In the genomic region with DNA sequence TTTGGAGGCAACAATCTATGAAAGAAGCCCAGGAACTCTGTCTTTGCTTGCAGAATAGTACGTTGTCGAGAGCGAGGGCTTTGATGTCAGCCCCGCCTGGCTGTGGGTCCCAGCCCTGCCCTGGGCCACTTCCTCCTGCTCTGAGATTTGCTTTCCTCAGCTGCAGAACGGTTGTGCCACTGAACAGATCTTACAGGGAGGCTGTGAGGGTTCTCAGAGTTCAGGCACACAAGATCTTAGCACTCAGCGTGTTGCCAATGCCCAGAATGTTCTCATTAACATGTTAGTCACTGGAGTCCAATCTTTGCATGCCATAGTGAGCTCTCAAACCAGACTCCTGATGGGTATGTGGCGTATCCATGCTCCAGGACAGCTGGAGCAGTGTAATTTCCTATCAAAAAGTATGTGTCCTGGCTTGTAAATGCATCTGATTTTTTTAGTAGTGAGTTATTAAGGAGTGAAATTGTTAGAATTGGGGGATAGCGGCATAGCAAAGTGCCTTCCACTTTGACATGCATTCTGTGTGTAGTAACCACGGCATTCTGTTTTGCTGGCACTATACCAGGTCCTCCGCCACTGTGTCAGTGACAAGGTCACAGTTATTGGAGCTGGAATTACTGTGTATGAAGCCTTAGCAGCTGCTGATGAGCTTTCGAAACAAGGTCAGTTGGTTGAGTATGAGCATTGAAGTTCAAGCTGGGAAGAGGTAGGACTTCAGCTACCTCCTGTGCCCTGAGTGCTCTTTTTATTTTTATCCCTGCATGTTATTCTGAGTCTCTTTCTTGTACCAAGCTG, we compare ENCODE assay signal across 9 cellular contexts. TPM values are rescaled to one million over a fixed set of nuclear protein-coding genes. Genes with fewer than 3 reads are reported as not detected.
DNase-seq lines count a peak whose midpoint lies in the region; ATAC-seq, FAIRE-seq and TF ChIP-seq lines count a peak whose summit lies in the region.
"Had no signal": no experiment of that assay in that cellular context is flagged by ENCODE, and none has a peak within 500 bp of the region (broad histone marks: within the 10 kb centered on the region; RNA-seq: fewer than 3 reads in every experiment).

No MANE protein-coding gene starts in this region.

- TF ChIP-seq CTCF in chondrocyte (IDR thresholded peaks at IDR 0.05) (no peak), gastrocnemius medialis (IDR thresholded peaks at IDR 0.05 in 4 of 5, conservative IDR thresholded peaks at IDR 0.05 in 1 of 5) (no peak)

- no peaks in the 10 kb centered on the region for H3K9me3 Mint-ChIP-seq in T-helper 2 cell treated with Interferon-gamma antibody and Interleukin-4, amounts not matched to agents 5 μg/mL and 100 μg/mL, for 36 hours
- peaks cover 2% of the 10 kb centered on the region for H3K9me3 Mint-ChIP-seq in chondrocyte (ENCODE audit: low read depth)

- ATAC-seq in gastrocnemius medialis (peak; percentile 58 to 76), GM21723 (IDR thresholded peaks at IDR 0.05; ENCODE audit: unreplicated experiment) (no peak)

- H3K4me3 Mint-ChIP-seq in T-helper 2 cell treated with Interferon-gamma antibody and Interleukin-4, amounts not matched to agents 5 μg/mL and 100 μg/mL, for 36 hours, result peak overlapping the region; percentile 19
- no peak overlapping the region for H3K4me3 Mint-ChIP-seq in chondrocyte (ENCODE audit: unreplicated experiment)

- peaks cover 25% of the 10 kb centered on the region for H3K4me1 Mint-ChIP-seq in T-helper 2 cell treated with Interferon-gamma antibody and Interleukin-4, amounts not matched to agents 5 μg/mL and 100 μg/mL, for 36 hours (ENCODE audit: low read depth)
- peaks cover 34% of the 10 kb centered on the region for H3K4me1 Mint-ChIP-seq in chondrocyte (ENCODE audit: low read depth)

- peaks cover 7 to 10% of the 10 kb centered on the region in 2 donors for H3K4me1 ChIP-seq in gastrocnemius medialis

- intact Hi-C loops in gastrocnemius medialis (cut with DNase I; ENCODE audit: low total_unique reads), result no loop called here

- H3K36me3 ChIP-seq in gastrocnemius medialis, result no peaks in the 10 kb centered on the region

- H3K4me3 ChIP-seq in gastrocnemius medialis, result no peak overlapping the region

- H3K27ac ChIP-seq in gastrocnemius medialis, result peak overlapping the region in 3 of 4 donors; percentile 13 to 19 (median 18)

- H3K27me3 Mint-ChIP-seq in T-helper 2 cell treated with Interferon-gamma antibody and Interleukin-4, amounts not matched to agents 5 μg/mL and 100 μg/mL, for 36 hours (ENCODE audit: low read depth), result peaks cover 4% of the 10 kb centered on the region
- peaks cover 2% of the 10 kb centered on the region for H3K27me3 Mint-ChIP-seq in chondrocyte (ENCODE audit: low read depth)

- DNase-seq in GM12891 (ENCODE audit: insufficient read length, low spot score) (no peak), chondrocyte (ENCODE audit: low spot score) (no peak), gastrocnemius medialis (no peak), H54 (ENCODE audit: insufficient read length, low spot score) (no peak)
- DNase-seq in T-helper 2 cell treated with Interferon-gamma antibody and Interleukin-4, amounts not matched to agents 5 μg/mL and 100 μg/mL, for 36 hours (ENCODE audit: low spot score), result no peak
- DNase-seq in stimulated activated CD4-positive, alpha-beta T cell treated with anti-CD3 and anti-CD28 coated beads, Interleukin-15, amount 100 ng/mL, for 24 hours, result no peak
- DNase-seq: midbrain, NCI-H2029 treated with DMSO at 0.1 percent for 48 hours had no signal

- in situ Hi-C loops in gastrocnemius medialis (cut with MboI; ENCODE audit: low sequenced_read_pairs in 4 of 4), result no loop called here

- peak; percentile 95 for FAIRE-seq in GM12891 (lab: Jason Lieb, UNC)
- FAIRE-seq in H54 (lab: Jason Lieb, UNC), result no peak

- H3K27me3 ChIP-seq in gastrocnemius medialis, result no peaks in the 10 kb centered on the region

- TF ChIP-seq POLR2A in GM12891 (IDR thresholded peaks at IDR 0.05; ENCODE audit: low read depth, low read length), result no peak
- TF ChIP-seq POLR2A in gastrocnemius medialis (IDR thresholded peaks at IDR 0.05), result no peak
- TF ChIP-seq POLR2A in H54 (IDR thresholded peaks at IDR 0.05; ENCODE audit: low read depth, low read length), result no peak

- peak overlapping the region; percentile 31 for H3K27ac Mint-ChIP-seq in T-helper 2 cell treated with Interferon-gamma antibody and Interleukin-4, amounts not matched to agents 5 μg/mL and 100 μg/mL, for 36 hours
- H3K27ac Mint-ChIP-seq in chondrocyte (ENCODE audit: unreplicated experiment), result peak overlapping the region; percentile 33

- no peaks in the 10 kb centered on the region for H3K36me3 Mint-ChIP-seq in T-helper 2 cell treated with Interferon-gamma antibody and Interleukin-4, amounts not matched to agents 5 μg/mL and 100 μg/mL, for 36 hours (ENCODE audit: low read depth)
- H3K36me3 Mint-ChIP-seq in chondrocyte (ENCODE audit: low read depth), result no peaks in the 10 kb centered on the region

- H3K9me3 ChIP-seq in gastrocnemius medialis, result no peaks in the 10 kb centered on the region

TF ChIP-seq in GM12891, 5 proteins besides CTCF, POLR2A, EP300 and RAD21:
- TF ChIP-seq SPI1 (IDR thresholded peaks at IDR 0.05; ENCODE audit: low read depth, low read length) (peak; percentile 40; the same call in 1 of the 2 replicates), PAX5 (IDR thresholded peaks at IDR 0.05; ENCODE audit: insufficient read depth, low read length, severe bottlenecking) (no peak)

RNA-seq across cellular contexts. Expression of a gene that starts 31.6 kb away (rescaled TPM):
- polyA plus RNA-seq in GM12891 (2012; ENCODE audit: low read depth, missing spikeins), result not detected
- total RNA-seq in chondrocyte, result not detected in 3 replicates
- total RNA-seq in gastrocnemius medialis, result under 1 TPM in 3 of 4 donors, not detected in 1; 0.09 to 0.36 (median 0.10) TPM

RNA-seq across cellular contexts. Expression of a gene that starts 32.3 kb away (rescaled TPM):
- polyA plus RNA-seq in GM12891 (2012; ENCODE audit: low read depth, missing spikeins), result not detected
- not detected in 3 replicates for total RNA-seq in chondrocyte
- not detected for total RNA-seq in gastrocnemius medialis

RNA-seq across cellular contexts. Expression of a gene that starts 47.2 kb away (rescaled TPM):
- 184 TPM for polyA plus RNA-seq in GM12891 (2012; ENCODE audit: low read depth, missing spikeins)
- total RNA-seq in chondrocyte (1,923 to 4,327 TPM (median 4,325 TPM) in 3 replicates), gastrocnemius medialis (100 to 1,000 TPM in 1 of 4 donors, 10 to 100 TPM in 3; 23.9 to 128 (median 88.9) TPM)

RNA-seq across cellular contexts. Expression of a gene that starts 51.9 kb away (rescaled TPM):
- 51.9 TPM for polyA plus RNA-seq in GM12891 (2012; ENCODE audit: low read depth, missing spikeins)
- total RNA-seq in chondrocyte, result 66.3 to 81.7 TPM (median 81.1 TPM) in 3 replicates
- total RNA-seq in gastrocnemius medialis, result 10 to 100 TPM; 36.2 to 61.5 (median 53.2) TPM

Comparison
In these comparisons a context has a peak if more than half of its experiments do, and no peak if none do; other contexts are left out.
1. RNA of a gene that starts 47.2 kb away (total RNA-seq): 1,923 to 4,327 TPM in chondrocyte; 23.9 to 128 TPM in gastrocnemius medialis; every median in the first group is over 10 times any median in the second.